ENCODE assay signal across 19 cellular contexts in the genomic region with DNA sequence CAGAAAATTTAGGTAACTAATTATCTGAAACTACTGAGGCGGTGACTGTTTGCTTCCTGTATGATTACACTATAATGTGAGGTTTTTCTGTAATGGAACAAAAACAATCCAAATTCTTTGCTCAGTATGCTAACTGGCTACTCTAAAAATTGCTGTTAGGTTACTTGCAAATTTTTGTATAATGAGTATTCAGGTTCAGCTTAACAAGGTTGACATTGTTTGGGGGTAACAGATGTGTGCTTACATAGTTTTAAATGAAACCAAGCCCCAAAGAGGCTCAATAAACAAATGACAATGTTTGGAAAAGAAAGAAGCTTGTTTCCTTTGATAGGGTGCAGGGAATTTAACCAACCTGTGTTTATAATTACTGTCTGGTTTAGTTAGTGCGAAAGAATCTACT.
DNase-seq lines count a peak whose midpoint lies in the region; ATAC-seq, FAIRE-seq and TF ChIP-seq lines count a peak whose summit lies in the region.
"Had no signal": no experiment of that assay in that cellular context is flagged by ENCODE, and none has a peak within 500 bp of the region (broad histone marks: within the 10 kb centered on the region; RNA-seq: fewer than 3 reads in every experiment).

No MANE protein-coding gene starts in this region.

- no peak for ATAC-seq in HG03045 (IDR thresholded peaks at IDR 0.05; ENCODE audit: unreplicated experiment)
- ATAC-seq: activated CD8-positive, alpha-beta T cell treated with anti-CD3 and anti-CD28 coated beads, Interleukin-2, amount 10 ng/mL, durations not matched to agents 7 days and 5 days; pancreas had no signal

- H2AFZ ChIP-seq in astrocyte (ENCODE audit: low read depth, low read length) = no peak overlapping the region
- no peak overlapping the region; the same call in 1 of the 2 replicates for H2AFZ ChIP-seq in SK-N-SH (ENCODE audit: low read depth)

- peak; percentile 15 for DNase-seq in AG08396 (ENCODE audit: low spot score)
- DNase-seq in HT1080 (ENCODE audit: low read depth) = peak; percentile 25
- peak; percentile 92 for DNase-seq in astrocyte (ENCODE audit: low read depth)
- DNase-seq in kidney epithelial cell (ENCODE audit: low read depth) = peak; percentile 72
- no peak for DNase-seq in MG63
- no peak for DNase-seq in SK-N-SH
- no peak for DNase-seq in stimulated activated CD4-positive, alpha-beta T cell treated with anti-CD3 and anti-CD28 coated beads, Interleukin-2, amount 100 ng/mL, for 48 hours
- DNase-seq: activated CD8-positive, alpha-beta T cell treated with anti-CD3 and anti-CD28 coated beads, Interleukin-2, amount 10 ng/mL, durations not matched to agents 7 days and 5 days; AML-193; central memory CD4-positive, alpha-beta T cell; endodermal cell; GDM1; KBM-7; NCI-H1105 treated with DMSO at 0.1 percent for 48 hours; pancreas; WERI-Rb-1 had no signal

- H3K4me1 ChIP-seq in astrocyte (ENCODE audit: insufficient read depth, low read length) = peaks cover 21% of the 10 kb centered on the region
- no peaks in the 10 kb centered on the region; a peak in 2 of 4 replicates for H3K4me1 ChIP-seq in SK-N-SH (ENCODE audit: control insufficient read depth in 1 of 2, insufficient read depth in 2 of 2, low read depth in 1 of 2, low read length in 1 of 2)
- H3K4me1 ChIP-seq: pancreas had no signal

- no peaks in the 10 kb centered on the region for H3F3A ChIP-seq in SK-N-SH (replicated peaks; ENCODE audit: insufficient read depth)

- H3K27me3 Mint-ChIP-seq in astrocyte (ENCODE audit: low read depth, unreplicated experiment) = no peaks in the 10 kb centered on the region

- TF ChIP-seq CTCF in astrocyte (IDR thresholded peaks at IDR 0.05; ENCODE audit: insufficient read depth, low read depth, low read length) (no peak), kidney epithelial cell (IDR thresholded peaks at IDR 0.05; ENCODE audit: insufficient read depth, low read length, poor library complexity, severe bottlenecking) (no peak), SK-N-SH (IDR thresholded peaks at IDR 0.05) (no peak)

- WGBS in SK-N-SH (ENCODE audit: low lambda C conversion rate) = 92% methylated on average over 2 of the region's 2 CpGs

- no peak for TF ChIP-seq EP300 in SK-N-SH (IDR thresholded peaks at IDR 0.05; ENCODE audit: borderline replicate concordance in 1 of 2, low read depth in 1 of 2, low read length in 1 of 2)

- TF ChIP-seq RAD21 in SK-N-SH (IDR thresholded peaks at IDR 0.05; ENCODE audit: low read length) = no peak

- H3K4me1 Mint-ChIP-seq in astrocyte (ENCODE audit: low read depth, unreplicated experiment) = peaks cover 20% of the 10 kb centered on the region
- H3K4me1 Mint-ChIP-seq: endodermal cell had no signal

- H3K9me2 ChIP-seq in SK-N-SH = no peaks in the 10 kb centered on the region

- no peak overlapping the region for H3K4me3 Mint-ChIP-seq in astrocyte (ENCODE audit: unreplicated experiment)
- H3K4me3 Mint-ChIP-seq: activated CD8-positive, alpha-beta T cell treated with anti-CD3 and anti-CD28 coated beads, Interleukin-2, amount 10 ng/mL, durations not matched to agents 7 days and 5 days; endodermal cell had no signal

- H3K27ac ChIP-seq in astrocyte (ENCODE audit: low read depth, low read length) (peak overlapping the region; percentile 54), SK-N-SH (ENCODE audit: low read depth in 2 of 2, low read length in 1 of 2) (no peak overlapping the region)
- H3K27ac ChIP-seq: HL-60, pancreas, WERI-Rb-1 had no signal

- H3K27me3 ChIP-seq in astrocyte (ENCODE audit: insufficient read depth, low read length) (no peaks in the 10 kb centered on the region), kidney epithelial cell (ENCODE audit: control insufficient read depth, insufficient read depth, low read length) (no peaks in the 10 kb centered on the region), MG63 (no peaks in the 10 kb centered on the region), SK-N-SH (ENCODE audit: insufficient read depth) (no peaks in the 10 kb centered on the region)
- H3K27me3 ChIP-seq: pancreas had no signal

- no peaks in the 10 kb centered on the region for H3K36me3 Mint-ChIP-seq in astrocyte (ENCODE audit: low read depth, unreplicated experiment)

- FAIRE-seq in astrocyte (lab: Jason Lieb, UNC) = peak; percentile 81
- FAIRE-seq: frontal cortex, pancreas had no signal

- H3K79me2 ChIP-seq in astrocyte (ENCODE audit: insufficient read depth, low read length) = no peaks in the 10 kb centered on the region
- no peaks in the 10 kb centered on the region for H3K79me2 ChIP-seq in SK-N-SH (ENCODE audit: insufficient read depth)

- H3K9ac ChIP-seq in astrocyte (ENCODE audit: low read length) = peak overlapping the region; percentile 56
- H3K9ac ChIP-seq in SK-N-SH = no peak overlapping the region

- H3K4me2 ChIP-seq in astrocyte (ENCODE audit: low read length) = peak overlapping the region; percentile 62
- H3K4me2 ChIP-seq in SK-N-SH = no peak overlapping the region

- CTCF ChIA-PET in SK-N-SH (lab: Yijun Ruan, JAX) = interaction anchor here (0.7 kb wide), 1 partner anchor 10 kb away, joined by 3 read pairs; no protein-coding TSS in a partner anchor

- H3K9me3 Mint-ChIP-seq in astrocyte (ENCODE audit: unreplicated experiment) = peaks cover 2% of the 10 kb centered on the region
- H3K9me3 Mint-ChIP-seq: endodermal cell had no signal

- H3K27ac Mint-ChIP-seq in astrocyte (ENCODE audit: unreplicated experiment) = peak overlapping the region; percentile 37
- H3K27ac Mint-ChIP-seq: activated CD8-positive, alpha-beta T cell treated with anti-CD3 and anti-CD28 coated beads, Interleukin-2, amount 10 ng/mL, durations not matched to agents 7 days and 5 days; endodermal cell had no signal

- H3K4me3 ChIP-seq in astrocyte (ENCODE audit: insufficient read depth, low read depth, low read length) = no peak overlapping the region
- no peak overlapping the region for H3K4me3 ChIP-seq in kidney epithelial cell (ENCODE audit: low read depth, low read length)
- no peak overlapping the region for H3K4me3 ChIP-seq in MG63
- H3K4me3 ChIP-seq in SK-N-SH (ENCODE audit: low read depth in 2 of 2, low read length in 1 of 2) = no peak overlapping the region
- H3K4me3 ChIP-seq: pancreas had no signal

- no peaks in the 10 kb centered on the region for H3K9me3 ChIP-seq in astrocyte (ENCODE audit: insufficient read depth, low read depth, low read length)
- H3K9me3 ChIP-seq in MG63 = no peaks in the 10 kb centered on the region
- H3K9me3 ChIP-seq in SK-N-SH = no peaks in the 10 kb centered on the region
- H3K9me3 ChIP-seq: pancreas had no signal

- POLR2A ChIA-PET in SK-N-SH (lab: Yijun Ruan, JAX) = no interaction called here

- H3K36me3 ChIP-seq in astrocyte (ENCODE audit: insufficient read depth, low read length) (no peaks in the 10 kb centered on the region), kidney epithelial cell (ENCODE audit: control insufficient read depth, insufficient read depth, low read length) (no peaks in the 10 kb centered on the region), MG63 (no peaks in the 10 kb centered on the region), SK-N-SH (replicated peaks in 1 of 2; ENCODE audit: control insufficient read depth in 1 of 2, insufficient read depth in 2 of 2, low read length in 1 of 2) (no peaks in the 10 kb centered on the region)
- H3K36me3 ChIP-seq: pancreas, WERI-Rb-1 had no signal

- H4K20me1 ChIP-seq in astrocyte (ENCODE audit: insufficient read depth, low read length) (no peaks in the 10 kb centered on the region), SK-N-SH (ENCODE audit: insufficient read depth) (no peaks in the 10 kb centered on the region)

TF ChIP-seq in SK-N-SH, 30 proteins besides CTCF, POLR2A, EP300 and RAD21 (continues in another document):
- TF ChIP-seq TEAD4 (IDR thresholded peaks at IDR 0.05; ENCODE audit: borderline replicate concordance, insufficient read depth) = no peak
- no peak for TF ChIP-seq REST (IDR thresholded peaks at IDR 0.05; ENCODE audit: low read depth, low read length)
- no peak for TF ChIP-seq FOSL2 (IDR thresholded peaks at IDR 0.05; ENCODE audit: borderline replicate concordance, low read depth)
- TF ChIP-seq SMC3 (IDR thresholded peaks at IDR 0.05; ENCODE audit: low read depth, low read length) = no peak
- no peak for TF ChIP-seq GABPA (IDR thresholded peaks at IDR 0.05; ENCODE audit: low read depth)
- no peak for TF ChIP-seq NRF1 (IDR thresholded peaks at IDR 0.05; ENCODE audit: low read depth, low read length)
- TF ChIP-seq TCF12 (IDR thresholded peaks at IDR 0.05) = no peak
- no peak for TF ChIP-seq JUND (IDR thresholded peaks at IDR 0.05)
- TF ChIP-seq, protein P1, sequence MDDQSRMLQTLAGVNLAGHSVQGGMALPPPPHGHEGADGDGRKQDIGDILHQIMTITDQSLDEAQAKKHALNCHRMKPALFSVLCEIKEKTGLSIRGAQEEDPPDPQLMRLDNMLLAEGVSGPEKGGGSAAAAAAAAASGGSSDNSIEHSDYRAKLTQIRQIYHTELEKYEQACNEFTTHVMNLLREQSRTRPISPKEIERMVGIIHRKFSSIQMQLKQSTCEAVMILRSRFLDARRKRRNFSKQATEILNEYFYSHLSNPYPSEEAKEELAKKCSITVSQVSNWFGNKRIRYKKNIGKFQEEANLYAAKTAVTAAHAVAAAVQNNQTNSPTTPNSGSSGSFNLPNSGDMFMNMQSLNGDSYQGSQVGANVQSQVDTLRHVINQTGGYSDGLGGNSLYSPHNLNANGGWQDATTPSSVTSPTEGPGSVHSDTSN (IDR thresholded peaks at IDR 0.05) = no peak

Comparison
In these comparisons a context has a peak if more than half of its experiments do, and no peak if none do; other contexts are left out.
1. DNase-seq: peak in AG08396 (single experiment), HT1080 (single experiment), astrocyte (single experiment) and kidney epithelial cell (single experiment); none in MG63 (single experiment), SK-N-SH (single experiment) and stimulated activated CD4-positive, alpha-beta T cell treated with anti-CD3 and anti-CD28 coated beads, Interleukin-2, amount 100 ng/mL, for 48 hours (0 of 2).